In genomic region chr13:113672002-113672651, GRCh38 we compare ENCODE assay signal across 16 cellular contexts. TPM values are rescaled to one million over a fixed set of nuclear protein-coding genes. Genes with fewer than 3 reads are reported as not detected.
DNase-seq lines count a peak whose midpoint lies in the region; ATAC-seq and TF ChIP-seq lines count a peak whose summit lies in the region.
"Had no signal": no experiment of that assay in that cellular context is flagged by ENCODE, and none has a peak within 500 bp of the region (broad histone marks: within the 10 kb centered on the region; RNA-seq: fewer than 3 reads in every experiment).

No MANE protein-coding gene starts in this region.

- H3K36me3 ChIP-seq in left lung (no peaks in the 10 kb centered on the region), spleen (no peaks in the 10 kb centered on the region)
- H3K36me3 ChIP-seq: cardiac muscle cell, Peyer's patch, uterus had no signal

- peaks cover 6% of the 10 kb centered on the region for H3K4me1 Mint-ChIP-seq in activated T-helper 17 cell treated with anti-CD3 and anti-CD28 coated beads, Interleukin-2, amount 50 U/mL, for 72 hours

- H3K4me1 ChIP-seq in left lung (no peaks in the 10 kb centered on the region), spleen (no peaks in the 10 kb centered on the region)
- H3K4me1 ChIP-seq: Peyer's patch, uterus had no signal

- no peaks in the 10 kb centered on the region for H3K27me3 Mint-ChIP-seq in activated T-helper 17 cell treated with anti-CD3 and anti-CD28 coated beads, Interleukin-2, amount 50 U/mL, for 72 hours

- no peaks in the 10 kb centered on the region for H3K36me3 Mint-ChIP-seq in activated T-helper 17 cell treated with anti-CD3 and anti-CD28 coated beads, Interleukin-2, amount 50 U/mL, for 72 hours (ENCODE audit: low read depth)
- H3K36me3 Mint-ChIP-seq: activated naive CD4-positive, alpha-beta T cell treated with anti-CD3 and anti-CD28 coated beads, Interleukin-2, amount 50 U/mL, for 72 hours had no signal

- 84 to 88% (median 87%) methylated on average over 18 of the region's 18 CpGs for WGBS in spleen, 5 donors

- TF ChIP-seq CTCF in left lung (IDR thresholded peaks at IDR 0.05) (no peak), spleen (IDR thresholded peaks at IDR 0.05 in 8 of 11, conservative IDR thresholded peaks at IDR 0.05 in 3 of 11) (no peak)

- TF ChIP-seq POLR2A in spleen (IDR thresholded peaks at IDR 0.05), result no peak

- H3K4me3 ChIP-seq in left lung (no peak overlapping the region), spleen (no peak overlapping the region)
- H3K4me3 ChIP-seq: cardiac muscle cell, Peyer's patch, uterus had no signal

- DNase-seq in activated T-cell treated with anti-CD3 and anti-CD28 coated beads, Interleukin-2, amount 50 U/mL, for 1 hour, result peak; percentile 12
- DNase-seq in activated T-cell treated with anti-CD3 and anti-CD28 coated beads, Interleukin-2, amount 50 U/mL, for 48 hours, result no peak
- DNase-seq in left lung, result peak; percentile 15 to 73
- peak; percentile 66 for DNase-seq in spleen
- no peak for DNase-seq in iPS-NIHi7 (ENCODE audit: extremely low spot score)
- no peak for DNase-seq in activated CD4-positive, alpha-beta T cell treated with anti-CD3 and anti-CD28 coated beads, Interleukin-2, amount 50 U/mL, for 48 hours
- DNase-seq: stimulated activated CD4-positive, alpha-beta T cell treated with anti-CD3 and anti-CD28 coated beads, Interleukin-4, amount 100 ng/mL, for 1 hour had no signal

- no peaks in the 10 kb centered on the region for H3K9me3 Mint-ChIP-seq in activated T-helper 17 cell treated with anti-CD3 and anti-CD28 coated beads, Interleukin-2, amount 50 U/mL, for 72 hours

- H3K27ac Mint-ChIP-seq in activated T-helper 17 cell treated with anti-CD3 and anti-CD28 coated beads, Interleukin-2, amount 50 U/mL, for 72 hours, result peak overlapping the region; percentile 10

- no peaks in the 10 kb centered on the region for H3K27me3 ChIP-seq in left lung
- H3K27me3 ChIP-seq in spleen (replicated peaks in 1 of 7), result peaks cover 0 to 6% (median 0%) of the 10 kb centered on the region in 7 donors
- H3K27me3 ChIP-seq: cardiac muscle cell, Peyer's patch, uterus had no signal

- peak; percentile 21 for ATAC-seq in activated T-helper 17 cell treated with anti-CD3 and anti-CD28 coated beads, Interleukin-2, amount 50 U/mL, for 72 hours (replicated peaks)
- ATAC-seq in left lung, result no peak
- no peak for ATAC-seq in GM19351 (IDR thresholded peaks at IDR 0.05; ENCODE audit: unreplicated experiment)

- no peak overlapping the region for H3K4me3 Mint-ChIP-seq in activated T-helper 17 cell treated with anti-CD3 and anti-CD28 coated beads, Interleukin-2, amount 50 U/mL, for 72 hours

- H3K27ac ChIP-seq in left lung (no peak overlapping the region), spleen (no peak overlapping the region)
- H3K27ac ChIP-seq: cardiac muscle cell, Peyer's patch, uterus had no signal

- no peaks in the 10 kb centered on the region for H3K9me3 ChIP-seq in left lung
- no peaks in the 10 kb centered on the region for H3K9me3 ChIP-seq in spleen
- H3K9me3 ChIP-seq: Peyer's patch, uterus had no signal

- intact Hi-C loops in left lung (cut with DNase I) (no loop called here), spleen (cut with DNase I; ENCODE audit: low total_unique reads) (no loop called here)

RNA-seq across cellular contexts. Expression of gene GRK1, which starts 5.1 kb away (rescaled TPM):
- under 1 TPM; 0.09 to 0.64 TPM for total RNA-seq in activated T-helper 17 cell treated with anti-CD3 and anti-CD28 coated beads, Interleukin-2, amount 50 U/mL, for 72 hours
- under 1 TPM in 1 of 2 donors, not detected in 1; 0.21 TPM for total RNA-seq in left lung
- not detected for total RNA-seq in spleen
- polyA plus RNA-seq in spleen, result not detected
- total RNA-seq: A673, HT1080, kidney epithelial cell had no signal

RNA-seq across cellular contexts. Expression of gene ATP4B, which starts 14.1 kb away (rescaled TPM):
- total RNA-seq in activated T-helper 17 cell treated with anti-CD3 and anti-CD28 coated beads, Interleukin-2, amount 50 U/mL, for 72 hours, result not detected
- not detected for total RNA-seq in left lung
- total RNA-seq in spleen, result under 1 TPM in 3 of 7 donors, not detected in 4; 0.32 to 0.46 (median 0.43) TPM
- under 1 TPM; 0.09 to 0.15 (median 0.13) TPM for polyA plus RNA-seq in spleen
- total RNA-seq: A673; activated naive CD4-positive, alpha-beta T cell treated with anti-CD3 and anti-CD28 coated beads, Interleukin-2, amount 50 U/mL, for 72 hours; cardiac muscle cell; HT1080; kidney epithelial cell; Peyer's patch had no signal

Comparison
In these comparisons a context has a peak if more than half of its experiments do, and no peak if none do; other contexts are left out.
1. DNase-seq: peak in activated T-cell treated with anti-CD3 and anti-CD28 coated beads, Interleukin-2, amount 50 U/mL, for 1 hour (single experiment), left lung (2 of 2) and spleen (single experiment); none in activated T-cell treated with anti-CD3 and anti-CD28 coated beads, Interleukin-2, amount 50 U/mL, for 48 hours (0 of 2), iPS-NIHi7 (single experiment) and activated CD4-positive, alpha-beta T cell treated with anti-CD3 and anti-CD28 coated beads, Interleukin-2, amount 50 U/mL, for 48 hours (0 of 2).